Comparison of ENCODE assay signal across 8 cellular contexts in the genomic region with DNA sequence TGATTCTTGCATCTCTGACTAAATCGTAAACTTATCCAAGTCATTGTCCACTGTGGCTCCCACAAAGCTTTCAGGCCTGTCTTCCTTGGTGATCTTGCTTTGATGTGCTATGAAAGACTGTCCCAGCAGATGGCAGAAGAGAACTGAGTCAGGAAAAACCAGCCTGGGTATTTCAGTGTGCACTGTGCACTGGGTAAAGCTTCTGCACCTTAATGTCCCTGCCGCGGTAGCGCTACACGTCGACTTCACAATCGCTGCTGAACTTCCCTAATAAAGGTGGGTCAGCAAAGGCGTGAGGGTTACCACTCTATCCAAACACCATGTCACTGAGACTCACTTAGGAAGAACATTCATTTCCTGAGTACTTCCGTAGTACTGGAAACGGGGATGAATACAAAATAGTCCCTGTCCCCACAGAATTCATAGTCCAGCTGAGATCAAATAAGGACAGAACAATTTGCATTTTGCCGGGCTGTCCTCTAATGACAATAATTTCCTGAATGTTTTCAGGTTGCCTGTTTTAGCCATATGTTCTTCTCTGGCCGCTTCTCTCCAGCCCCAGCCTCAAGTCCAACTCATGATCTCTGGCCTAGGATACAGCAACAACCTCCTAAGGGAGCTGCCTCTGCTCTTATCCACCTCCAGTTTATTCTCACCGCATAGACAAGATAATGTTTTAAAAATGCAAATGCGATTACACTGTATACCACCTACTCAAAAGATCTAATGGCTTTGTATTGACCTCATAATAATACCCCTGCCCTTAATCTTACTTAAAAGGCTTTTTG.
A peak's percentile ranks its signal among the peaks of the same experiment; 100 is the strongest.
DNase-seq lines count a peak whose midpoint lies in the region; ATAC-seq, FAIRE-seq and TF ChIP-seq lines count a peak whose summit lies in the region.

No MANE protein-coding gene starts in this region.

- no TSS peak for BruUV-seq in endothelial cell of umbilical vein (replicated peaks; lab: Mats Ljungman, UMichigan)

- H3K27ac Mint-ChIP-seq in activated CD8-positive, alpha-beta memory T cell treated with anti-CD3 and anti-CD28 coated beads, Interleukin-2, amount 10 ng/mL, durations not matched to agents 7 days and 5 days, result peak overlapping the region; percentile 61
- no peak overlapping the region for H3K27ac Mint-ChIP-seq in stimulated activated effector memory CD8-positive, alpha-beta T cell treated with anti-CD3 and anti-CD28 coated beads, Interleukin-12 subunit alpha, Interleukin-12 subunit beta, amount 100 ng/mL, for 72 hours

- no peaks in the 10 kb centered on the region for H3K9me3 Mint-ChIP-seq in activated CD8-positive, alpha-beta memory T cell treated with anti-CD3 and anti-CD28 coated beads, Interleukin-2, amount 10 ng/mL, durations not matched to agents 7 days and 5 days (ENCODE audit: low read depth)
- H3K9me3 Mint-ChIP-seq in stimulated activated effector memory CD8-positive, alpha-beta T cell treated with anti-CD3 and anti-CD28 coated beads, Interleukin-12 subunit alpha, Interleukin-12 subunit beta, amount 100 ng/mL, for 72 hours, result no peaks in the 10 kb centered on the region

- H3K4me3 ChIP-seq in endothelial cell of umbilical vein (replicated peaks in 1 of 3; ENCODE audit: insufficient read depth in 1 of 3, low read depth in 1 of 3, low read length in 3 of 3), result no peak overlapping the region

- dilution Hi-C loops in endothelial cell of umbilical vein (cut with MboI; ENCODE audit: extremely low pct_ligation_motif_present, low sequenced_read_pairs), result no loop called here

- H3K27me3 ChIP-seq in endothelial cell of umbilical vein (ENCODE audit: control insufficient read depth in 2 of 2, insufficient read depth in 2 of 2, low read length in 2 of 2), result peaks cover 0 to 2% of the 10 kb centered on the region in 2 experiments

- CTCF ChIA-PET in activated CD8-positive, alpha-beta memory T cell treated with anti-CD3 and anti-CD28 coated beads, Interleukin-2, amount 10 ng/mL, durations not matched to agents 7 days and 5 days (lab: Charles Lee), result interaction anchor here (0.6 to 6.3 kb wide), 52 partner anchors 8 to 544 kb away, joined by 3 to 88 read pairs (median 4); partner anchors contain the start of gene AKAP13
- CTCF ChIA-PET in endothelial cell of umbilical vein (lab: Charles Lee), result interaction anchor here (0.6 to 2.7 kb wide), 69 partner anchors 8 to 545 kb away, joined by 3 to 107 read pairs (median 5); partner anchors contain the start of gene AKAP13

- POLR2A ChIA-PET in endothelial cell of umbilical vein (lab: Charles Lee), result no interaction called here

- H3K27me3 Mint-ChIP-seq in activated CD8-positive, alpha-beta memory T cell treated with anti-CD3 and anti-CD28 coated beads, Interleukin-2, amount 10 ng/mL, durations not matched to agents 7 days and 5 days, result peaks cover 1% of the 10 kb centered on the region

- H3K9ac ChIP-seq in endothelial cell of umbilical vein (replicated peaks; ENCODE audit: extremely low read depth, insufficient read depth, low read length), result no peak overlapping the region

- no peaks in the 10 kb centered on the region for H3K79me2 ChIP-seq in endothelial cell of umbilical vein (ENCODE audit: control insufficient read depth, insufficient read depth, low read length)

- H3K36me3 ChIP-seq in endothelial cell of umbilical vein (ENCODE audit: control insufficient read depth in 2 of 2, extremely low read depth in 1 of 2, insufficient read depth in 2 of 2, low read length in 2 of 2), result no peaks in the 10 kb centered on the region

- no peak for TF ChIP-seq POLR2A in endothelial cell of umbilical vein (IDR thresholded peaks at IDR 0.05; ENCODE audit: low read depth, low read length)

- intact Hi-C loops in endothelial cell of umbilical vein (cut with micrococcal nuclease), result loop anchor here (1.0 to 10.0 kb wide), 7 partner anchors 83 to 534 kb away; partner anchors contain the start of gene AKAP13

- H3K27ac ChIP-seq in endothelial cell of umbilical vein (ENCODE audit: insufficient read depth, low read depth, low read length), result no peak overlapping the region

- H3K9me1 ChIP-seq in endothelial cell of umbilical vein (replicated peaks; ENCODE audit: control insufficient read depth, extremely low read depth, insufficient read depth, low read length), result no peaks in the 10 kb centered on the region

- DNase-seq in COR-L47 (lab: John Stamatoyannopoulos, UW), result peak; percentile 66
- peak; percentile 32 for DNase-seq in NK-92 (lab: John Stamatoyannopoulos, UW; ENCODE audit: unreplicated experiment)
- DNase-seq in activated CD8-positive, alpha-beta memory T cell treated with anti-CD3 and anti-CD28 coated beads, Interleukin-2, amount 10 ng/mL, durations not matched to agents 7 days and 5 days, result peak; percentile 84
- peak; percentile 85 for DNase-seq in endothelial cell of umbilical vein (ENCODE audit: low read depth, low spot score)
- DNase-seq in myocyte (ENCODE audit: low read depth), result peak; percentile 85
- peak; percentile 58 to 85 for DNase-seq in stimulated activated effector memory CD8-positive, alpha-beta T cell treated with anti-CD3 and anti-CD28 coated beads, Interleukin-12 subunit alpha, Interleukin-12 subunit beta, amount 100 ng/mL, for 72 hours (ENCODE audit: low spot score in 2 of 2)

- H3K9me3 ChIP-seq in endothelial cell of umbilical vein (replicated peaks; ENCODE audit: control insufficient read depth, insufficient read depth, low read length), result no peaks in the 10 kb centered on the region

- ATAC-seq in GM19452 (IDR thresholded peaks at IDR 0.05; ENCODE audit: unreplicated experiment), result peak; percentile 86
- peak; percentile 92 for ATAC-seq in HG03565 (IDR thresholded peaks at IDR 0.05; ENCODE audit: unreplicated experiment)
- peak; percentile 100 for ATAC-seq in activated CD8-positive, alpha-beta memory T cell treated with anti-CD3 and anti-CD28 coated beads, Interleukin-2, amount 10 ng/mL, durations not matched to agents 7 days and 5 days
- ATAC-seq in stimulated activated effector memory CD8-positive, alpha-beta T cell treated with anti-CD3 and anti-CD28 coated beads, Interleukin-12 subunit alpha, Interleukin-12 subunit beta, amount 100 ng/mL, for 72 hours, result peak; percentile 97

- H4K20me1 ChIP-seq in endothelial cell of umbilical vein (replicated peaks; ENCODE audit: control insufficient read depth, extremely low read depth, insufficient read depth, low read length), result no peaks in the 10 kb centered on the region

- H3K4me3 Mint-ChIP-seq in activated CD8-positive, alpha-beta memory T cell treated with anti-CD3 and anti-CD28 coated beads, Interleukin-2, amount 10 ng/mL, durations not matched to agents 7 days and 5 days, result peak overlapping the region; percentile 50
- H3K4me3 Mint-ChIP-seq in stimulated activated effector memory CD8-positive, alpha-beta T cell treated with anti-CD3 and anti-CD28 coated beads, Interleukin-12 subunit alpha, Interleukin-12 subunit beta, amount 100 ng/mL, for 72 hours, result peak overlapping the region; percentile 37

- H3K4me1 ChIP-seq in endothelial cell of umbilical vein (ENCODE audit: control insufficient read depth, extremely low read depth, insufficient read depth, low read length), result peaks cover 7% of the 10 kb centered on the region

- H2AFZ ChIP-seq in endothelial cell of umbilical vein (ENCODE audit: low read depth, low read length), result peak overlapping the region; percentile 0

- H3K4me2 ChIP-seq in endothelial cell of umbilical vein (ENCODE audit: insufficient read depth, low read length), result peak overlapping the region; percentile 32

- FAIRE-seq in endothelial cell of umbilical vein (lab: Jason Lieb, UNC), result peak; percentile 93

- H3K36me3 Mint-ChIP-seq in activated CD8-positive, alpha-beta memory T cell treated with anti-CD3 and anti-CD28 coated beads, Interleukin-2, amount 10 ng/mL, durations not matched to agents 7 days and 5 days, result no peaks in the 10 kb centered on the region
- no peaks in the 10 kb centered on the region for H3K36me3 Mint-ChIP-seq in stimulated activated effector memory CD8-positive, alpha-beta T cell treated with anti-CD3 and anti-CD28 coated beads, Interleukin-12 subunit alpha, Interleukin-12 subunit beta, amount 100 ng/mL, for 72 hours

- peaks cover 21% of the 10 kb centered on the region for H3K4me1 Mint-ChIP-seq in activated CD8-positive, alpha-beta memory T cell treated with anti-CD3 and anti-CD28 coated beads, Interleukin-2, amount 10 ng/mL, durations not matched to agents 7 days and 5 days
- peaks cover 18% of the 10 kb centered on the region for H3K4me1 Mint-ChIP-seq in stimulated activated effector memory CD8-positive, alpha-beta T cell treated with anti-CD3 and anti-CD28 coated beads, Interleukin-12 subunit alpha, Interleukin-12 subunit beta, amount 100 ng/mL, for 72 hours

- TF ChIP-seq CTCF in endothelial cell of umbilical vein (IDR thresholded peaks at IDR 0.05; ENCODE audit: extremely low read depth in 1 of 2, insufficient read depth in 1 of 2, low read depth in 1 of 2, low read length in 2 of 2), result peak; percentile 62 to 71

TF ChIP-seq in endothelial cell of umbilical vein, 7 proteins besides CTCF, POLR2A, EP300 and RAD21:
- TF ChIP-seq GATA2 (IDR thresholded peaks at IDR 0.05; ENCODE audit: insufficient read depth, insufficient read length, low read depth, low read length) (no peak), EZH2 (IDR thresholded peaks at IDR 0.05; ENCODE audit: borderline replicate concordance, low read depth, low read length, severe bottlenecking) (no peak), JUN (IDR thresholded peaks at IDR 0.05; ENCODE audit: borderline replicate concordance, insufficient read depth, insufficient read length, low read depth) (peak; percentile 18), MYC (IDR thresholded peaks at IDR 0.05; ENCODE audit: low read depth, low read length) (no peak), FOS (IDR thresholded peaks at IDR 0.05; ENCODE audit: borderline replicate concordance, insufficient read depth, low read length) (peak; percentile 35), MAX (IDR thresholded peaks at IDR 0.05; ENCODE audit: insufficient read depth, insufficient read length) (no peak), POLR2AphosphoS5 (IDR thresholded peaks at IDR 0.05; ENCODE audit: insufficient read depth, low read depth, low read length) (peak; percentile 42)

Comparison
In these comparisons a context has a peak if more than half of its experiments do, and no peak if none do; other contexts are left out.
1. DNase-seq: peak in every context shown above with its lines; median percentile 85 in endothelial cell of umbilical vein; 85 in myocyte; 84 in activated CD8-positive, alpha-beta memory T cell treated with anti-CD3 and anti-CD28 coated beads, Interleukin-2, amount 10 ng/mL, durations not matched to agents 7 days and 5 days; 72 in stimulated activated effector memory CD8-positive, alpha-beta T cell treated with anti-CD3 and anti-CD28 coated beads, Interleukin-12 subunit alpha, Interleukin-12 subunit beta, amount 100 ng/mL, for 72 hours; 66 in COR-L47; 32 in NK-92.